Comparison of ENCODE assay signal across 8 cellular contexts in the genomic region with DNA sequence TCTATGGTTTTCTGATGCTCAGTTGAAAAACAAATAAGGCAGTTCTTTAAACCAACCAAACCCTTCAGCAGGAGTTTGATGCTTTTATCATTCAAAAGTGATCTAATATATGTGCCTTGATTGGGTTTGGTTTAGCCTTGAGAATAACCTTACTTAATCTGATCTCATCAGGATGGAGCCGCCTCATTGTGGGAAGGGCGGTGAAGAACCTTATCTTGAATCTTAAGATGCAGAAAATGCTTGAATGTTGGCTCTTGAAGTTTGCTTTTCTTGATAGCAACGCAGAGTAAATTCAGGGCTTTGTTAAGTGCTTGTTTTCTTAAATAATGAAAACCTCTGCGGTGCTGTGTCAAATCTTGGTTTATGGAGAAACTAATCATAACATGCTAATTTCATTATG.
DNase-seq lines count a peak whose midpoint lies in the region; ATAC-seq and TF ChIP-seq lines count a peak whose summit lies in the region.

No MANE protein-coding gene starts in this region.

- intact Hi-C loops in PC-3 (cut with micrococcal nuclease), result loop anchor here (1.0 to 5.0 kb wide), 5 partner anchors 35 to 327 kb away; no protein-coding TSS in a partner anchor

- H3K9ac ChIP-seq in PC-3 (ENCODE audit: low read length) (peak overlapping the region; percentile 100), parathyroid adenoma (no peak overlapping the region)

- H3K4me1 ChIP-seq in PC-3 (ENCODE audit: insufficient read depth, low read length) (peaks cover 24% of the 10 kb centered on the region), parathyroid adenoma (no peaks in the 10 kb centered on the region)

- H3K27ac ChIP-seq in PC-3 (ENCODE audit: low read length), result no peak overlapping the region
- H3K27ac ChIP-seq in parathyroid adenoma, result no peak overlapping the region

- CTCF ChIA-PET in PC-3 (lab: Charles Lee), result interaction anchor here (0.7 kb wide), 2 partner anchors 23 to 28 kb away, joined by 3 to 5 read pairs; no protein-coding TSS in a partner anchor

- H3K27ac Mint-ChIP-seq in effector memory CD8-positive, alpha-beta T cell, result peak overlapping the region; percentile 100

- peak overlapping the region; percentile 94 to 98 for H3K4me3 Mint-ChIP-seq in effector memory CD8-positive, alpha-beta T cell

- no peaks in the 10 kb centered on the region for H3K27me3 ChIP-seq in PC-3 (ENCODE audit: low read length)
- H3K27me3 ChIP-seq in parathyroid adenoma (ENCODE audit: control insufficient read depth, insufficient read depth, low read length), result no peaks in the 10 kb centered on the region

- H3K4me3 ChIP-seq in PC-3 (ENCODE audit: low read length) (peak overlapping the region; percentile 92), parathyroid adenoma (ENCODE audit: low read depth, low read length) (peak overlapping the region; percentile 2)

- H2AFZ ChIP-seq in PC-3 (ENCODE audit: low read length) (no peak overlapping the region), parathyroid adenoma (no peak overlapping the region)

- H3K9me2 ChIP-seq in PC-3 (replicated peaks; ENCODE audit: low read length), result no peaks in the 10 kb centered on the region

- peak overlapping the region; percentile 88 for H3K4me2 ChIP-seq in PC-3 (ENCODE audit: low read length)
- no peak overlapping the region for H3K4me2 ChIP-seq in parathyroid adenoma (ENCODE audit: low read length)

- H3K9me3 ChIP-seq in PC-3 (ENCODE audit: low read length), result no peaks in the 10 kb centered on the region
- no peaks in the 10 kb centered on the region for H3K9me3 ChIP-seq in parathyroid adenoma (ENCODE audit: control insufficient read depth, low read length)

- BruUV-seq in PC-3 (replicated peaks; lab: Mats Ljungman, UMichigan), result no TSS peak

- no peaks in the 10 kb centered on the region for H3K27me3 Mint-ChIP-seq in effector memory CD8-positive, alpha-beta T cell

- H3K79me2 ChIP-seq in PC-3 (ENCODE audit: low read length), result peaks cover 69% of the 10 kb centered on the region
- no peaks in the 10 kb centered on the region for H3K79me2 ChIP-seq in parathyroid adenoma

- H3K36me3 Mint-ChIP-seq in effector memory CD8-positive, alpha-beta T cell (ENCODE audit: insufficient read depth), result peaks cover 36% of the 10 kb centered on the region

- DNase-seq in ELR (ENCODE audit: low read depth) (peak; percentile 59), PC-3 (no peak), NCI-H774 (lab: John Stamatoyannopoulos, UW) (no peak), NCI-H128 (lab: John Stamatoyannopoulos, UW; ENCODE audit: unreplicated experiment) (no peak), Ammon's horn (ENCODE audit: low spot score) (no peak)
- DNase-seq in effector memory CD8-positive, alpha-beta T cell, result no peak

- H3K9me3 Mint-ChIP-seq in effector memory CD8-positive, alpha-beta T cell, result no peaks in the 10 kb centered on the region

- H3K36me3 ChIP-seq in PC-3 (ENCODE audit: low read depth, low read length) (no peaks in the 10 kb centered on the region), parathyroid adenoma (ENCODE audit: control insufficient read depth, insufficient read depth, low read length) (no peaks in the 10 kb centered on the region)

- TF ChIP-seq CTCF in PC-3 (conservative IDR thresholded peaks at IDR 0.05; ENCODE audit: low read depth, low read length) (no peak), parathyroid adenoma (IDR thresholded peaks at IDR 0.05) (no peak)

- H4K20me1 ChIP-seq in PC-3 (ENCODE audit: low read length), result peaks cover 22% of the 10 kb centered on the region; the same call in 1 of the 2 replicates

- ATAC-seq in PC-3 (no peak), GM18511 (IDR thresholded peaks at IDR 0.05; ENCODE audit: unreplicated experiment) (no peak)
- no peak for ATAC-seq in effector memory CD8-positive, alpha-beta T cell (replicated peaks)

- H3F3A ChIP-seq in PC-3 (ENCODE audit: low read length, unreplicated experiment), result no peaks in the 10 kb centered on the region

- POLR2A ChIA-PET in PC-3 (lab: Charles Lee; ENCODE audit: unreplicated experiment), result no interaction called here

- peaks cover 30 to 32% of the 10 kb centered on the region in 2 donors for H3K4me1 Mint-ChIP-seq in effector memory CD8-positive, alpha-beta T cell (ENCODE audit: low read depth in 2 of 2)
